8 cellular contexts compared by ENCODE assay signal in genomic region chr2:38376683-38377500, GRCh38. TPM values are rescaled to one million over a fixed set of nuclear protein-coding genes. Genes with fewer than 3 reads are reported as not detected.
DNase-seq lines count a peak whose midpoint lies in the region; TF ChIP-seq lines count a peak whose summit lies in the region.

ATL2 (minus strand) TSS chr2:38377273; CDS start chr2:38377260, 13 bp downstream.

- H3K4me1 Mint-ChIP-seq in neural crest cell, result peaks cover 59% of the 10 kb centered on the region

- H3K9me3 ChIP-seq in ES-I3 (ENCODE audit: control insufficient read depth, insufficient read depth, low read length) (no peaks in the 10 kb centered on the region), stomach smooth muscle (ENCODE audit: control insufficient read depth in 2 of 2, low read length in 2 of 2) (no peaks in the 10 kb centered on the region)

- H3K4me3 Mint-ChIP-seq in neural crest cell, result peak within 1 kb of the TSS; percentile 94

- H3K4me3 ChIP-seq in H7 (ENCODE audit: insufficient read depth, low read depth, low read length), result peak within 1 kb of the TSS; percentile 99
- H3K4me3 ChIP-seq in fibroblast of villous mesenchyme (ENCODE audit: low read depth, low read length), result peak within 1 kb of the TSS; percentile 92
- peak within 1 kb of the TSS; percentile 85 to 99 for H3K4me3 ChIP-seq in stomach smooth muscle (ENCODE audit: low read length in 2 of 2)

- peak within 1 kb of the TSS; percentile 90 for H3K9ac ChIP-seq in ES-I3 (ENCODE audit: low read depth, low read length)
- peak within 1 kb of the TSS; percentile 94 to 98 for H3K9ac ChIP-seq in stomach smooth muscle (ENCODE audit: low read length in 2 of 2)

- no peaks in the 10 kb centered on the region for H3K36me3 Mint-ChIP-seq in neural crest cell (ENCODE audit: low read depth)

- peak within 1 kb of the TSS; percentile 88 for H3K27ac Mint-ChIP-seq in neural crest cell (ENCODE audit: unreplicated experiment)

- TF ChIP-seq CTCF in fibroblast of villous mesenchyme (IDR thresholded peaks at IDR 0.05; ENCODE audit: insufficient read depth, low read depth, low read length), result peak; percentile 23
- peak; percentile 60 for TF ChIP-seq CTCF in neural crest cell (conservative IDR thresholded peaks at IDR 0.05)

- peak within 1 kb of the TSS; percentile 98 for H3K27ac ChIP-seq in stomach smooth muscle (ENCODE audit: low read length)

- H3K4me1 ChIP-seq in ES-I3 (ENCODE audit: insufficient read depth, low read length), result peaks cover 14% of the 10 kb centered on the region
- H3K4me1 ChIP-seq in stomach smooth muscle (ENCODE audit: control insufficient read depth, insufficient read depth, low read length), result peaks cover 17% of the 10 kb centered on the region

- H3K36me3 ChIP-seq in ES-I3 (ENCODE audit: insufficient read depth, low read length), result no peaks in the 10 kb centered on the region
- H3K36me3 ChIP-seq in H7 (replicated peaks; ENCODE audit: control insufficient read depth, insufficient read depth, low read length), result no peaks in the 10 kb centered on the region
- no peaks in the 10 kb centered on the region for H3K36me3 ChIP-seq in stomach smooth muscle (ENCODE audit: control insufficient read depth in 2 of 2, insufficient read depth in 2 of 2, low read length in 2 of 2)

- H3K27me3 ChIP-seq in H7 (ENCODE audit: control insufficient read depth, insufficient read depth, low read length), result no peaks in the 10 kb centered on the region
- H3K27me3 ChIP-seq in stomach smooth muscle (ENCODE audit: control insufficient read depth in 1 of 2, insufficient read depth in 2 of 2, low read length in 2 of 2), result no peaks in the 10 kb centered on the region

- DNase-seq in H7, result peak; percentile 94
- peak; percentile 92 for DNase-seq in M059J (ENCODE audit: low read depth)
- DNase-seq in SHP77 (lab: John Stamatoyannopoulos, UW), result peak; percentile 82 to 93
- peak; percentile 97 for DNase-seq in activated effector memory CD4-positive, alpha-beta T cell treated with anti-CD3 and anti-CD28 coated beads, Interleukin-2, amount 50 U/mL, for 16 hours
- peak; percentile 98 for DNase-seq in fibroblast of villous mesenchyme (ENCODE audit: low read depth)
- peak; percentile 89 for DNase-seq in neural crest cell (ENCODE audit: low read depth, low spot score)

- no peaks in the 10 kb centered on the region for H3K9me3 Mint-ChIP-seq in neural crest cell

- H3K27me3 Mint-ChIP-seq in neural crest cell (ENCODE audit: low read depth), result no peaks in the 10 kb centered on the region

RNA-seq across cellular contexts. Expression of gene ATL2, which starts in this region (rescaled TPM):
- 119 and 141 TPM in 2 replicates for total RNA-seq in H7 (2014; rRNA removed; shearing (Covaris generic))
- total RNA-seq in M059J (2014; rRNA removed; shearing (Covaris generic)), result 30.8 and 62.7 TPM in 2 replicates
- 54.8 and 65.6 TPM in 2 replicates for total RNA-seq in fibroblast of villous mesenchyme
- 72.9 and 79.3 TPM in 2 replicates for total RNA-seq in neural crest cell

Comparison
In these comparisons a context has a peak if more than half of its experiments do, and no peak if none do; other contexts are left out.
1. Peak in every context shown above with its lines: DNase-seq, H3K4me3 ChIP-seq and H3K27ac ChIP-seq.